In genomic region chr18:12543697-12544096, GRCh38 we compare ENCODE assay signal across 1 cellular context.
TF ChIP-seq lines count a peak whose summit lies in the region.

No MANE protein-coding gene starts in this region.

TF ChIP-seq in SK-N-SH, 30 proteins besides CTCF, POLR2A, EP300 and RAD21 (continued from another document):
- TF ChIP-seq, protein P1, sequence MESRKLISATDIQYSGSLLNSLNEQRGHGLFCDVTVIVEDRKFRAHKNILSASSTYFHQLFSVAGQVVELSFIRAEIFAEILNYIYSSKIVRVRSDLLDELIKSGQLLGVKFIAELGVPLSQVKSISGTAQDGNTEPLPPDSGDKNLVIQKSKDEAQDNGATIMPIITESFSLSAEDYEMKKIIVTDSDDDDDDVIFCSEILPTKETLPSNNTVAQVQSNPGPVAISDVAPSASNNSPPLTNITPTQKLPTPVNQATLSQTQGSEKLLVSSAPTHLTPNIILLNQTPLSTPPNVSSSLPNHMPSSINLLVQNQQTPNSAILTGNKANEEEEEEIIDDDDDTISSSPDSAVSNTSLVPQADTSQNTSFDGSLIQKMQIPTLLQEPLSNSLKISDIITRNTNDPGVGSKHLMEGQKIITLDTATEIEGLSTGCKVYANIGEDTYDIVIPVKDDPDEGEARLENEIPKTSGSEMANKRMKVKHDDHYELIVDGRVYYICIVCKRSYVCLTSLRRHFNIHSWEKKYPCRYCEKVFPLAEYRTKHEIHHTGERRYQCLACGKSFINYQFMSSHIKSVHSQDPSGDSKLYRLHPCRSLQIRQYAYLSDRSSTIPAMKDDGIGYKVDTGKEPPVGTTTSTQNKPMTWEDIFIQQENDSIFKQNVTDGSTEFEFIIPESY (IDR thresholded peaks at IDR 0.05; ENCODE audit: borderline replicate concordance, low read depth), result no peak
- TF ChIP-seq JUND (IDR thresholded peaks at IDR 0.05), result no peak
- TF ChIP-seq TAF1 (IDR thresholded peaks at IDR 0.05; ENCODE audit: borderline replicate concordance, low read depth, low read length), result no peak
- TF ChIP-seq PBX3 (IDR thresholded peaks at IDR 0.05), result no peak
- TF ChIP-seq EZH2phosphoT487 (IDR thresholded peaks at IDR 0.05; ENCODE audit: borderline replicate concordance, low read depth), result no peak
- no peak for TF ChIP-seq SIN3A (IDR thresholded peaks at IDR 0.05; ENCODE audit: borderline replicate concordance, low read depth, low read length)
- TF ChIP-seq FOXJ3 (CRISPR knock-in tag; IDR thresholded peaks at IDR 0.05), result no peak
- no peak for TF ChIP-seq RFX5 (IDR thresholded peaks at IDR 0.05; ENCODE audit: low read length)
- no peak for TF ChIP-seq RXRA (IDR thresholded peaks at IDR 0.05; ENCODE audit: borderline replicate concordance, low read depth)
